ENCODE assay signal across 30 cellular contexts in the genomic region with DNA sequence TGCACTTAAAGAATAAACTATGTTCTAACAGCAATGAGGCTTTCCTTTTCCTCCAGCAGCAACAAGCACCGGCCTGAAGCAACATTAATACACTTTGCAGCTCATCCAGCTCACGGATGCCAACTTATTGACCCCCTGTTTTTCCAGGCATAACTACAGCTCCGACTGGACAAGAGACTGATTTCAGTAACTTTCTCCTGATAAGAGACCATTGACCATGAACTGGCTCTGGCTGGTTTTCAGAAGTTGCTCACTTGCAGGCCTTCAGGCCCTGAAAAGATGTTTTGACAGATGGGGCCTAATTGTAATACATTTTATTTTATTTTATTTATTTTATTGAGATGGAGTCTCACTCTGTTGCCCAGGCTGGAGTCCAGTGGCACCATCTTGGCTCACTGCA. TPM values are rescaled to one million over a fixed set of nuclear protein-coding genes. Genes with fewer than 3 reads are reported as not detected.
"Had no signal": no experiment of that assay in that cellular context is flagged by ENCODE, and none has a peak within 500 bp of the region (broad histone marks: within the 10 kb centered on the region; RNA-seq: fewer than 3 reads in every experiment).

No MANE protein-coding gene starts in this region.

- H3K27ac ChIP-seq: ascending aorta, cardiac muscle cell, VCaP had no signal

- H3K4me3 ChIP-seq: ascending aorta, cardiac muscle cell had no signal

- H3K4me1 ChIP-seq: ascending aorta had no signal

- H3K9me3 ChIP-seq: ascending aorta had no signal

- H3K27me3 ChIP-seq: ascending aorta, cardiac muscle cell had no signal

- DNase-seq: activated B cell treated with CpG ODN at 0.5 μM for 24 hours; activated CD4-positive, alpha-beta memory T cell treated with anti-CD3 and anti-CD28 coated beads for 36 hours; activated CD4-positive, alpha-beta T cell treated with anti-CD3 and anti-CD28 coated beads for 4 hours; activated CD4-positive, alpha-beta T cell treated with anti-CD3 and anti-CD28 coated beads, Interleukin-2, amount 10 ng/mL, durations not matched to agents 24 days and 14 days; activated CD4-positive, alpha-beta T cell treated with anti-CD3 and anti-CD28 coated beads, Interleukin-2, amount 50 U/mL, for 1 hour; activated CD4-positive, alpha-beta T cell treated with anti-CD3 and anti-CD28 coated beads, Interleukin-2, amount 50 U/mL, for 4 hours; activated CD4-positive, CD25-positive, alpha-beta regulatory T cell treated with anti-CD3 and anti-CD28 coated beads, Interleukin-2, amount 50 U/mL, for 72 hours; activated CD8-positive, alpha-beta T cell treated with anti-CD3 and anti-CD28 coated beads for 36 hours; activated effector memory CD4-positive, alpha-beta T cell treated with anti-CD3 and anti-CD28 coated beads, Interleukin-2, amount 50 U/mL, for 16 hours; activated gamma-delta T cell treated with Interleukin-2 at 50 U/mL for 16 hours; activated naive CD4-positive, alpha-beta T cell; activated naive CD4-positive, alpha-beta T cell treated with anti-CD3 and anti-CD28 coated beads for 36 hours; activated naive CD4-positive, alpha-beta T cell treated with anti-CD3 and anti-CD28 coated beads, Interleukin-2, amount 50 U/mL, for 16 hours; activated naive CD8-positive, alpha-beta T cell treated with anti-CD3 and anti-CD28 coated beads for 36 hours; activated T-cell treated with anti-CD3 and anti-CD28 coated beads for 4 hours; activated T-cell treated with anti-CD3 and anti-CD28 coated beads, Interleukin-2, amount 50 U/mL, for 1 hour; activated T-cell treated with anti-CD3 and anti-CD28 coated beads, Interleukin-2, amount 50 U/mL, for 4 hours; activated T-cell treated with anti-CD3 and anti-CD28 coated beads, Interleukin-2, amount 50 U/mL, for 72 hours; amygdala; anterior cingulate cortex; cerebellar nuclear complex; T-helper 1 cell; T-helper 2 cell; T-helper 9 cell had no signal

- H3K36me3 ChIP-seq: cardiac muscle cell had no signal

RNA-seq across cellular contexts. Expression of gene GGT5, which starts 27.5 kb away (rescaled TPM):
- total RNA-seq: activated B cell treated with CpG ODN at 0.5 μM for 24 hours; activated CD4-positive, alpha-beta memory T cell treated with anti-CD3 and anti-CD28 coated beads for 36 hours; activated CD8-positive, alpha-beta memory T cell treated with anti-CD3 and anti-CD28 coated beads for 36 hours; activated CD8-positive, alpha-beta T cell treated with anti-CD3 and anti-CD28 coated beads for 36 hours; activated naive CD4-positive, alpha-beta T cell treated with anti-CD3 and anti-CD28 coated beads for 36 hours; activated naive CD8-positive, alpha-beta T cell treated with anti-CD3 and anti-CD28 coated beads for 36 hours; activated T-helper 1 cell treated with anti-CD3 and anti-CD28 coated beads, Interleukin-12 subunit alpha, Interleukin-12 subunit beta, Interleukin-2, Interleukin-4 antibody, amounts not matched to agents 30 ng/mL and 10 ng/mL and 1 ng/mL, durations not matched to agents 14 hours and 24 hours and 36 hours; bronchial epithelial cell had no signal
